Comparison of ENCODE assay signal across 12 cellular contexts in the genomic region with DNA sequence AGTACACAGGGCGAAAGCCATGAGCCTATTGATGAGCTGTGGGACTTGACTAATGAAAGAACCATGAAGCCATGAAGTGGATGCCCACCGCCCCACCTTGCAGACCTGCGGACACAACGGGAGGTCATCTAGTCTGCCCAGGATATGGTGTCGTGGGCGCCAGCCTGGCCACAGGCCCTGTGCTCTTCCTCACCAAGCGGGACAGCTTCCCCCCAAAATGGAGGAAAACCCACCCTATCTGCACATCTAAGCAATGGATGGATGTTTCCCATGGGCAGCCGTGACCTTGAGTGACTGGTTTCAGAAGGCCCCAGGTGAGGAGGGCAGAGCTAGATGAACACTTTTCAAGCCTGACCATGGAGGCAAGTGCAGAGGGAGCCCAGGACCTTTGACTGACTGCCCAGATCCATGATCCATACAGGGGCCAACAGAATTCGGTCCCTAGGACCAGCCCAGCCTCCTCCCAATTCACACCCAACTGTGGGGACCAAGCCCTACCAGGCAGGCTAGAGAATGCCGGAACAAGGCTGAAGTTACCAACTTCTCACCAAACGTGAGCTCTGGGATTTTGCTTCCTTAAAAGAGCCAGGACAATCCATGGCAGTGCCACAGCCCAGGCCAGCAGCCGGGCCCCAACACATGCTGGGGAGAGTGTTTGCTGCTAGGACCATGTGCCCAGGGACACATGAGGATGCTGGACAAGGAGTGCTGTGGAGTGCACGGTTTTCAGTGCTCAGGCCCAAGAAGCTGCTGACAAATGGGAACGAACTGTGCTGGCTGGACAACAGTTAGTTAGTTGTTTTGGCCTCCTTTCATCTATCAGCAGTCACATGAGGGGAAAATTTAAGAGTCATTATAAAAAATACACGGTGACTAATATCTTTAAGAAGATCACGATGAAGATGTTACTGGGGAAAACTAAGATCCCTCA.
DNase-seq lines count a peak whose midpoint lies in the region; ATAC-seq and TF ChIP-seq lines count a peak whose summit lies in the region.
"Had no signal": no experiment of that assay in that cellular context is flagged by ENCODE, and none has a peak within 500 bp of the region (broad histone marks: within the 10 kb centered on the region; RNA-seq: fewer than 3 reads in every experiment).

No MANE protein-coding gene starts in this region.

- H2BK120ac ChIP-seq in H9 (ENCODE audit: low read depth, low read length, poor library complexity, severe bottlenecking) (no peak overlapping the region), mesendoderm (ENCODE audit: low read depth, low read length) (no peak overlapping the region)

- no peak for TF ChIP-seq POLR2A in stomach (IDR thresholded peaks at IDR 0.05)

- no peak for TF ChIP-seq EP300 in stomach (IDR thresholded peaks at IDR 0.05)

- peaks cover 21 to 38% (median 37%) of the 10 kb centered on the region in 3 experiments; a peak in 6 of 7 replicates for H3K36me3 Mint-ChIP-seq in H9 (ENCODE audit: insufficient read depth in 1 of 3, low read depth in 3 of 3)

- H2BK15ac ChIP-seq in H9 (ENCODE audit: low read depth, low read length) (no peak overlapping the region), mesendoderm (replicated peaks; ENCODE audit: low read depth) (no peak overlapping the region)

- no peak for ATAC-seq in left colon

- H3K36me3 ChIP-seq in stomach, result peaks cover 29 to 94% (median 81%) of the 10 kb centered on the region in 4 donors
- H3K36me3 ChIP-seq in H7 (replicated peaks; ENCODE audit: control insufficient read depth, insufficient read depth, low read length), result no peaks in the 10 kb centered on the region; the same call in none of the 2 replicates
- H3K36me3 ChIP-seq in mesendoderm (ENCODE audit: control insufficient read depth, insufficient read depth, low read length), result no peaks in the 10 kb centered on the region
- H3K36me3 ChIP-seq: neural progenitor cell had no signal

- H3K27me3 ChIP-seq in H9 (ENCODE audit: insufficient read depth, low read length), result no peaks in the 10 kb centered on the region
- no peaks in the 10 kb centered on the region for H3K27me3 ChIP-seq in stomach
- no peaks in the 10 kb centered on the region for H3K27me3 ChIP-seq in H7 (ENCODE audit: control insufficient read depth, insufficient read depth, low read length)
- no peaks in the 10 kb centered on the region for H3K27me3 ChIP-seq in mesendoderm (ENCODE audit: insufficient read depth, low read length, poor library complexity)
- H3K27me3 ChIP-seq: neural progenitor cell had no signal

- H4K5ac ChIP-seq in H9 (ENCODE audit: insufficient read length, low read depth, low read length) (no peak overlapping the region), mesendoderm (ENCODE audit: low read length) (no peak overlapping the region)

- H3K9ac ChIP-seq in H9 (ENCODE audit: extremely low read depth, insufficient read length, low read length) (no peak overlapping the region), mesendoderm (ENCODE audit: low read length) (no peak overlapping the region)
- H3K9ac ChIP-seq: neural progenitor cell had no signal

- CTCF ChIA-PET in GM10248 (lab: Yijun Ruan, JAX), result interaction anchor here (0.8 kb wide), 1 partner anchor 11 kb away, joined by 3 read pairs; no protein-coding TSS in a partner anchor

- H4K91ac ChIP-seq in H9 (ENCODE audit: insufficient read length, low read depth, low read length), result no peak overlapping the region

- H2BK5ac ChIP-seq in H9 (ENCODE audit: insufficient read length, low read length) (no peak overlapping the region), mesendoderm (ENCODE audit: low read length) (no peak overlapping the region)

- H2AK5ac ChIP-seq in H9 (ENCODE audit: insufficient read length, low read length), result no peak overlapping the region
- no peak overlapping the region for H2AK5ac ChIP-seq in mesendoderm (ENCODE audit: low read length)

- DNase-seq in H9 (peak; percentile 13), caudate nucleus (lab: John Stamatoyannopoulos, UW) (peak in 2 of 61 donors; percentile 21 to 47), left colon (peak; percentile 4 to 39), stomach (peak; percentile 15), GM10248 (ENCODE audit: extremely low spot score) (no peak), H7 (no peak), mesendoderm (no peak)
- DNase-seq in stimulated activated CD8-positive, alpha-beta memory T cell treated with anti-CD3 and anti-CD28 coated beads, Interleukin-4, amount 100 ng/mL, for 48 hours, result no peak
- DNase-seq: cerebellar nuclear complex, hippocampal formation, NCI-H2227 treated with DMSO at 0.1 percent for 48 hours had no signal

- H3K4me1 Mint-ChIP-seq in H9, result no peaks in the 10 kb centered on the region
- H3K4me1 Mint-ChIP-seq: neural progenitor cell had no signal

- intact Hi-C loops in left colon (cut with DNase I, micrococcal nuclease) (no loop called here), stomach (cut with DNase I; ENCODE audit: low total_unique reads) (no loop called here)

- no CpG with 5 or more reads among the region's 16 CpGs for WGBS in H9 (ENCODE audit: extremely low coverage, insufficient read length, low lambda C conversion rate)
- 89 to 95% (median 93%) methylated on average over 14 to 16 of the region's 16 CpGs for WGBS in stomach, 5 donors
- no CpG with 5 or more reads among the region's 16 CpGs for WGBS in mesendoderm (ENCODE audit: extremely low coverage, insufficient coverage, low lambda C conversion rate)

- H3K79me2 ChIP-seq in H9 (ENCODE audit: insufficient read depth, low read length) (no peaks in the 10 kb centered on the region), mesendoderm (ENCODE audit: control insufficient read depth, insufficient read depth, low read length) (no peaks in the 10 kb centered on the region)

- no peak overlapping the region for H3K56ac ChIP-seq in H9 (ENCODE audit: insufficient read length, low read depth, low read length)
- H3K56ac ChIP-seq in mesendoderm (ENCODE audit: low read length), result no peak overlapping the region

- no peaks in the 10 kb centered on the region for H3K27me3 Mint-ChIP-seq in H9 (ENCODE audit: low read depth)

- H3K14ac ChIP-seq in H9 (ENCODE audit: insufficient read depth, low read length), result no peak overlapping the region

- H3K27ac Mint-ChIP-seq in H9, result peak overlapping the region in 1 of 3 experiments; percentile 48; a peak in 1 of 7 replicates
- H3K27ac Mint-ChIP-seq: neural progenitor cell had no signal

- H3K4me3 Mint-ChIP-seq in H9, result no peak overlapping the region
- H3K4me3 Mint-ChIP-seq: neural progenitor cell had no signal

- no peak overlapping the region for H3K27ac ChIP-seq in H9 (ENCODE audit: insufficient read length, low read depth, low read length)
- peak overlapping the region; percentile 50 for H3K27ac ChIP-seq in caudate nucleus (ENCODE audit: low read depth, low read length)
- H3K27ac ChIP-seq in stomach, result peak overlapping the region in 4 of 5 donors; percentile 10 to 66 (median 36)
- no peak overlapping the region for H3K27ac ChIP-seq in mesendoderm (ENCODE audit: low read depth, low read length)
- H3K27ac ChIP-seq: neural progenitor cell had no signal

- no peaks in the 10 kb centered on the region for H3K23me2 ChIP-seq in H9 (ENCODE audit: insufficient read length, low read depth, low read length, poor library complexity, severe bottlenecking)

- no peak for TF ChIP-seq CTCF in H9 (conservative IDR thresholded peaks at IDR 0.05)
- no peak for TF ChIP-seq CTCF in stomach (IDR thresholded peaks at IDR 0.05)
- TF ChIP-seq CTCF in GM10248 (IDR thresholded peaks at IDR 0.05; ENCODE audit: control extremely low read depth, extremely low read depth, low read depth, missing control alignments), result no peak

- H3K23ac ChIP-seq in H9 (ENCODE audit: insufficient read length, low read depth, low read length), result no peak overlapping the region
- no peak overlapping the region for H3K23ac ChIP-seq in mesendoderm (ENCODE audit: low read length)

- H2BK20ac ChIP-seq in H9 (ENCODE audit: low read depth, low read length, poor library complexity, severe bottlenecking), result no peak overlapping the region

- H2BK12ac ChIP-seq in H9 (ENCODE audit: insufficient read length, low read depth, low read length), result no peak overlapping the region

- H3K4me2 ChIP-seq in H9 (ENCODE audit: insufficient read depth, insufficient read length, low read length), result no peak overlapping the region
- no peak overlapping the region for H3K4me2 ChIP-seq in mesendoderm (ENCODE audit: low read length)
- H3K4me2 ChIP-seq: neural progenitor cell had no signal

- H3K4ac ChIP-seq in H9 (ENCODE audit: low read depth, low read length) (no peak overlapping the region), mesendoderm (ENCODE audit: low read depth, low read length) (no peak overlapping the region)

- no peaks in the 10 kb centered on the region for H3K9me3 ChIP-seq in H9 (ENCODE audit: control insufficient read depth, low read depth, low read length)
- H3K9me3 ChIP-seq in stomach, result no peaks in the 10 kb centered on the region

- H3K4me3 ChIP-seq in stomach (no peak overlapping the region), H7 (ENCODE audit: insufficient read depth, low read depth, low read length) (no peak overlapping the region), mesendoderm (ENCODE audit: low read length) (no peak overlapping the region)
- H3K4me3 ChIP-seq: neural progenitor cell had no signal

- H3K4me1 ChIP-seq in H9 (ENCODE audit: insufficient read depth, low read length) (no peaks in the 10 kb centered on the region), stomach (peaks cover 0 to 9% (median 6%) of the 10 kb centered on the region in 4 donors), mesendoderm (ENCODE audit: control insufficient read depth, low read depth, low read length) (no peaks in the 10 kb centered on the region)
- H3K4me1 ChIP-seq: neural progenitor cell had no signal

- H3K79me1 ChIP-seq in H9 (ENCODE audit: insufficient read depth, low read depth, low read length, poor library complexity, severe bottlenecking), result no peaks in the 10 kb centered on the region
- H3K79me1 ChIP-seq in mesendoderm (ENCODE audit: low read length), result no peaks in the 10 kb centered on the region

- H4K20me1 ChIP-seq in H9 (ENCODE audit: control insufficient read depth, insufficient read depth, insufficient read length), result no peaks in the 10 kb centered on the region

- H3K18ac ChIP-seq in H9 (ENCODE audit: insufficient read length, low read depth, low read length) (no peak overlapping the region), mesendoderm (ENCODE audit: low read length) (no peak overlapping the region)

- H3K9me3 Mint-ChIP-seq in H9, result no peaks in the 10 kb centered on the region; a peak in 2 of 5 replicates
- H3K9me3 Mint-ChIP-seq: neural progenitor cell had no signal

- no peak overlapping the region for H2AFZ ChIP-seq in H9 (ENCODE audit: low read length)
- H2AFZ ChIP-seq: neural progenitor cell had no signal

- no peak overlapping the region for H3T11ph ChIP-seq in H9 (ENCODE audit: low read length)

- H4K8ac ChIP-seq in H9 (replicated peaks; ENCODE audit: insufficient read length, low read depth, low read length), result no peak overlapping the region
- no peak overlapping the region for H4K8ac ChIP-seq in mesendoderm (ENCODE audit: low read depth, low read length)

- POLR2A ChIA-PET in GM10248 (lab: Yijun Ruan, JAX), result interaction anchor here (0.6 kb wide), 1 partner anchor 764 kb away, joined by 3 read pairs; no protein-coding TSS in a partner anchor

Comparison
In these comparisons a context has a peak if more than half of its experiments do, and no peak if none do; other contexts are left out.
1. DNase-seq: peak in H9 (single experiment), left colon (2 of 2) and stomach (single experiment); none in GM10248 (single experiment), H7 (single experiment), mesendoderm (single experiment) and stimulated activated CD8-positive, alpha-beta memory T cell treated with anti-CD3 and anti-CD28 coated beads, Interleukin-4, amount 100 ng/mL, for 48 hours (single experiment).
2. H3K27ac ChIP-seq: peak in caudate nucleus (single experiment) and stomach (4 of 5); none in H9 (single experiment) and mesendoderm (single experiment).